8 cellular contexts compared by ENCODE assay signal in genomic region chr16:66947302-66948033, GRCh38. TPM values are rescaled to one million over a fixed set of nuclear protein-coding genes. Genes with fewer than 3 reads are reported as not detected.
DNase-seq lines count a peak whose midpoint lies in the region; ATAC-seq and TF ChIP-seq lines count a peak whose summit lies in the region.

No MANE protein-coding gene starts in this region.

- WGBS in IMR-90 (ENCODE audit: extremely low coverage in 2 of 2, insufficient read length in 1 of 2), 2 experiments = 2% methylated on average over 8 of the region's 22 CpGs; no CpG with 5 or more reads in 1 of the 2 experiments

- TF ChIP-seq CTCF in IMR-90 (conservative IDR thresholded peaks at IDR 0.05; ENCODE audit: low read depth, low read length) (peak; percentile 82), Peyer's patch (IDR thresholded peaks at IDR 0.05) (peak; percentile 85 to 98 (median 96)), natural killer cell (IDR thresholded peaks at IDR 0.05) (peak; percentile 82)

- H3K23ac ChIP-seq in IMR-90 (ENCODE audit: low read depth, low read length) = no peak overlapping the region

- H3K36me3 Mint-ChIP-seq in natural killer cell = peaks cover 7% of the 10 kb centered on the region
- H3K36me3 Mint-ChIP-seq in stimulated activated memory B cell treated with anti-CD40 and anti-IgM and Interleukin-4, amounts not matched to agents 10 μg/mL and 1 μg/mL and 100 μg/mL, for 72 hours = peaks cover 18% of the 10 kb centered on the region

- peaks cover 23 to 24% of the 10 kb centered on the region in 2 donors for H3K4me1 Mint-ChIP-seq in natural killer cell
- H3K4me1 Mint-ChIP-seq in stimulated activated memory B cell treated with anti-CD40 and anti-IgM and Interleukin-4, amounts not matched to agents 10 μg/mL and 1 μg/mL and 100 μg/mL, for 72 hours = peaks cover 23% of the 10 kb centered on the region

- CTCF ChIA-PET in IMR-90 (lab: Yijun Ruan, JAX) = interaction anchor here (0.6 to 1.3 kb wide), 4 partner anchors 14 to 192 kb away, joined by 3 to 4 read pairs (median 3); partner anchors contain the start of gene CES3

- peak overlapping the region; percentile 89 for H3K4me3 Mint-ChIP-seq in natural killer cell
- H3K4me3 Mint-ChIP-seq in stimulated activated memory B cell treated with anti-CD40 and anti-IgM and Interleukin-4, amounts not matched to agents 10 μg/mL and 1 μg/mL and 100 μg/mL, for 72 hours = peak overlapping the region; percentile 79

- in situ Hi-C loops in IMR-90 (cut with MboI; ENCODE audit: low sequenced_read_pairs) = no loop called here

- no peaks in the 10 kb centered on the region for H4K20me1 ChIP-seq in IMR-90 (ENCODE audit: insufficient read depth, low read length)

- no peak overlapping the region for H3K56ac ChIP-seq in IMR-90 (ENCODE audit: extremely low read depth, insufficient read depth, low read length)

- H2AK5ac ChIP-seq in IMR-90 (ENCODE audit: low read depth, low read length) = no peak overlapping the region

- BruUV-seq in IMR-90 (replicated peaks; lab: Mats Ljungman, UMichigan) = no TSS peak

- H3K4me1 ChIP-seq in IMR-90 (ENCODE audit: control insufficient read depth, insufficient read depth, low read length) = peaks cover 6% of the 10 kb centered on the region
- H3K4me1 ChIP-seq in Peyer's patch = peaks cover 0 to 14% (median 8%) of the 10 kb centered on the region in 4 donors

- H4K91ac ChIP-seq in IMR-90 (ENCODE audit: insufficient read depth, low read depth, low read length) = no peak overlapping the region

- no peak overlapping the region for H3K4ac ChIP-seq in IMR-90 (ENCODE audit: low read depth, low read length)

- no peak overlapping the region for H4K5ac ChIP-seq in IMR-90 (ENCODE audit: low read depth, low read length)

- H3K79me1 ChIP-seq in IMR-90 (ENCODE audit: low read depth in 1 of 2, low read length in 2 of 2) = no peaks in the 10 kb centered on the region

- peaks cover 15% of the 10 kb centered on the region; the same call in 1 of the 2 replicates for H3K36me3 ChIP-seq in IMR-90 (ENCODE audit: control insufficient read depth, insufficient read depth, low read length)
- peaks cover 0 to 14% (median 0%) of the 10 kb centered on the region in 3 donors for H3K36me3 ChIP-seq in Peyer's patch

- peaks cover 25 to 29% of the 10 kb centered on the region in 2 donors for H3K27me3 Mint-ChIP-seq in natural killer cell (ENCODE audit: low read depth in 2 of 2)
- peaks cover 41% of the 10 kb centered on the region for H3K27me3 Mint-ChIP-seq in stimulated activated memory B cell treated with anti-CD40 and anti-IgM and Interleukin-4, amounts not matched to agents 10 μg/mL and 1 μg/mL and 100 μg/mL, for 72 hours

- POLR2A ChIA-PET in IMR-90 (lab: Charles Lee; ENCODE audit: unreplicated experiment) = no interaction called here

- no peak overlapping the region for H2BK5ac ChIP-seq in IMR-90 (ENCODE audit: low read depth, low read length, poor library complexity, severe bottlenecking)

- peak in 13 of 14 donors; percentile 5 to 76 (median 47) for DNase-seq in C1 segment of cervical spinal cord (lab: John Stamatoyannopoulos, UW)
- peak; percentile 82 for DNase-seq in IMR-90
- DNase-seq in Peyer's patch = peak; percentile 85 to 96 (median 89)
- peak; percentile 90 to 96 for DNase-seq in activated T-cell treated with anti-CD3 and anti-CD28 coated beads, Interleukin-2, amount 50 U/mL, for 48 hours
- DNase-seq in fibroblast of gingiva (ENCODE audit: low read depth) = peak; percentile 72
- DNase-seq in natural killer cell = peak; percentile 73

- peaks cover 16% of the 10 kb centered on the region; the same call in 1 of the 2 replicates for H3K27me3 ChIP-seq in IMR-90 (ENCODE audit: control insufficient read depth, insufficient read depth, low read length)
- H3K27me3 ChIP-seq in Peyer's patch = no peaks in the 10 kb centered on the region

- H3K9me1 ChIP-seq in IMR-90 (ENCODE audit: insufficient read depth, low read length) = no peaks in the 10 kb centered on the region

- H3K4me3 ChIP-seq in IMR-90 (ENCODE audit: insufficient read depth, low read depth, low read length) = peak overlapping the region; percentile 56
- peak overlapping the region; percentile 19 to 56 (median 52) for H3K4me3 ChIP-seq in Peyer's patch

- no peak for TF ChIP-seq POLR2A in IMR-90 (IDR thresholded peaks at IDR 0.05; ENCODE audit: low read depth, low read length)
- no peak for TF ChIP-seq POLR2A in Peyer's patch (IDR thresholded peaks at IDR 0.05)

- H3K14ac ChIP-seq in IMR-90 (replicated peaks; ENCODE audit: low read depth, low read length) = no peak overlapping the region

- TF ChIP-seq RAD21 in IMR-90 (IDR thresholded peaks at IDR 0.05; ENCODE audit: low read length) = peak; percentile 73

- H2BK20ac ChIP-seq in IMR-90 (ENCODE audit: low read depth, low read length) = no peak overlapping the region

- H2AK9ac ChIP-seq in IMR-90 (replicated peaks; ENCODE audit: low read depth, low read length, poor library complexity) = peak overlapping the region; percentile 71

- ATAC-seq in GM19372 (IDR thresholded peaks at IDR 0.05; ENCODE audit: low read depth, unreplicated experiment) (peak; percentile 60), IMR-90 (ENCODE audit: low read depth) (peak; percentile 88), natural killer cell (peak; percentile 88 to 94 (median 94))
- peak; percentile 77 for ATAC-seq in stimulated activated memory B cell treated with anti-CD40 and anti-IgM and Interleukin-4, amounts not matched to agents 10 μg/mL and 1 μg/mL and 100 μg/mL, for 72 hours

- peak overlapping the region in 1 of 2 donors; percentile 6 for H3K27ac Mint-ChIP-seq in natural killer cell
- peak overlapping the region; percentile 42 for H3K27ac Mint-ChIP-seq in stimulated activated memory B cell treated with anti-CD40 and anti-IgM and Interleukin-4, amounts not matched to agents 10 μg/mL and 1 μg/mL and 100 μg/mL, for 72 hours

- peak overlapping the region; percentile 89 for H2AFZ ChIP-seq in IMR-90 (replicated peaks; ENCODE audit: low read length, poor library complexity)

- H3K9me3 Mint-ChIP-seq in natural killer cell = no peaks in the 10 kb centered on the region
- no peaks in the 10 kb centered on the region for H3K9me3 Mint-ChIP-seq in stimulated activated memory B cell treated with anti-CD40 and anti-IgM and Interleukin-4, amounts not matched to agents 10 μg/mL and 1 μg/mL and 100 μg/mL, for 72 hours

- H3K9ac ChIP-seq in IMR-90 (ENCODE audit: low read depth, low read length) = no peak overlapping the region

- intact Hi-C loops in IMR-90 (cut with micrococcal nuclease) = loop anchor here (1.0 kb wide), 2 partner anchors 52 to 238 kb away; no protein-coding TSS in a partner anchor
- intact Hi-C loops in natural killer cell (cut with micrococcal nuclease) = no loop called here

- dilution Hi-C loops in IMR-90 (cut with HindIII; ENCODE audit: low sequenced_read_pairs, unreplicated experiment) = no loop called here

- H4K8ac ChIP-seq in IMR-90 (ENCODE audit: low read depth in 2 of 2, low read length in 2 of 2) = no peak overlapping the region

- H3K27ac ChIP-seq in IMR-90 (ENCODE audit: insufficient read depth, low read length) (no peak overlapping the region), Peyer's patch (peak overlapping the region in 3 of 4 donors; percentile 10 to 48 (median 25))

- peak overlapping the region; percentile 90 for H3K4me2 ChIP-seq in IMR-90 (ENCODE audit: low read depth, low read length)

- no peak overlapping the region for H2BK120ac ChIP-seq in IMR-90 (ENCODE audit: low read depth, low read length)

- H3K9me3 ChIP-seq in IMR-90 (ENCODE audit: control insufficient read depth, insufficient read depth, low read length) (peaks cover 2% of the 10 kb centered on the region; the same call in 1 of the 2 replicates), Peyer's patch (no peaks in the 10 kb centered on the region)

- H3K18ac ChIP-seq in IMR-90 (ENCODE audit: low read depth, low read length) = no peak overlapping the region

- H2BK15ac ChIP-seq in IMR-90 (ENCODE audit: low read depth, low read length) = no peak overlapping the region

TF ChIP-seq in IMR-90, 13 proteins besides CTCF, POLR2A, EP300 and RAD21 (continues in another document):
- peak; percentile 1; the same call in 1 of the 2 replicates for TF ChIP-seq CEBPB (IDR thresholded peaks at IDR 0.05; ENCODE audit: low read depth, low read length)
- peak; percentile 69 for TF ChIP-seq SMC3 (IDR thresholded peaks at IDR 0.05; ENCODE audit: low read depth, low read length)

RNA-seq across cellular contexts. Expression of gene CES2, which starts 12.2 kb away (rescaled TPM):
- total RNA-seq in IMR-90 (2012; rRNA removed) = 11.9 and 15.1 TPM in 2 replicates
- polyA plus RNA-seq in IMR-90 (2012; rRNA removed) = 23.2 and 24.2 TPM in 2 replicates
- 15.5 and 21.1 TPM in 2 replicates for polyA plus RNA-seq in IMR-90 (2012; cell fraction: cytosol; rRNA removed)
- 45.3 and 69.6 TPM in 2 replicates for polyA plus RNA-seq in IMR-90 (2012; cell fraction: nucleus; rRNA removed; ENCODE audit: low replicate concordance)
- total RNA-seq in Peyer's patch = 1,000 to 10,000 TPM in 3 of 4 donors, 100 to 1,000 TPM in 1; 113 to 4,512 (median 3,000) TPM
- 10 to 100 TPM; 26.9 to 33.6 (median 33.1) TPM for total RNA-seq in natural killer cell

RNA-seq across cellular contexts. Expression of gene CIAO2B, which starts 13.3 kb away (rescaled TPM):
- total RNA-seq in IMR-90 (2012; rRNA removed) (148 and 168 TPM in 2 replicates), Peyer's patch (10 to 100 TPM; 28.1 to 72.7 (median 55.2) TPM), natural killer cell (10 to 100 TPM; 57.2 to 62.8 (median 60.0) TPM)
- 234 and 283 TPM in 2 replicates for polyA plus RNA-seq in IMR-90 (2012; rRNA removed)
- polyA plus RNA-seq in IMR-90 (2012; cell fraction: cytosol; rRNA removed) = 232 and 454 TPM in 2 replicates
- polyA plus RNA-seq in IMR-90 (2012; cell fraction: nucleus; rRNA removed; ENCODE audit: low replicate concordance) = 113 and 168 TPM in 2 replicates

RNA-seq across cellular contexts. Expression of gene CES3, which starts 13.6 kb away (rescaled TPM):
- total RNA-seq in IMR-90 (2012; rRNA removed) = under 0.01 TPM in 1 of 2 replicates, not detected in the other
- polyA plus RNA-seq in IMR-90 (2012; rRNA removed) = 0.03 and 0.06 TPM in 2 replicates
- polyA plus RNA-seq in IMR-90 (2012; cell fraction: cytosol; rRNA removed) = 0.03 TPM in 1 of 2 replicates, not detected in the other
- polyA plus RNA-seq in IMR-90 (2012; cell fraction: nucleus; rRNA removed; ENCODE audit: low replicate concordance) = 1.8 and 1.9 TPM in 2 replicates
- total RNA-seq in Peyer's patch = 100 to 1,000 TPM in 3 of 4 donors, 10 to 100 TPM in 1; 28.9 to 227 (median 161) TPM
- total RNA-seq in natural killer cell = under 1 TPM; 0.19 to 0.95 (median 0.27) TPM

RNA-seq across cellular contexts. Expression of gene RRAD, which starts 22.1 kb away (rescaled TPM):
- total RNA-seq in IMR-90 (2012; rRNA removed) = 1.3 and 1.4 TPM in 2 replicates
- polyA plus RNA-seq in IMR-90 (2012; rRNA removed) = 2.1 and 2.9 TPM in 2 replicates
- 1.3 and 11.2 TPM in 2 replicates for polyA plus RNA-seq in IMR-90 (2012; cell fraction: cytosol; rRNA removed)
- 25.0 and 37.4 TPM in 2 replicates for polyA plus RNA-seq in IMR-90 (2012; cell fraction: nucleus; rRNA removed; ENCODE audit: low replicate concordance)
- 1 to 10 TPM in 3 of 4 donors, under 1 TPM in 1; 0.53 to 4.1 (median 2.8) TPM for total RNA-seq in Peyer's patch
- total RNA-seq in natural killer cell = 1 to 10 TPM; 1.8 to 4.5 (median 2.8) TPM

RNA-seq across cellular contexts. Expression of gene CDH16, which starts 28.8 kb away (rescaled TPM):
- total RNA-seq in IMR-90 (2012; rRNA removed) (not detected in 2 replicates), Peyer's patch (10 to 100 TPM in 3 of 4 donors, not detected in 1; 11.3 to 19.5 (median 15.4) TPM), natural killer cell (not detected)
- polyA plus RNA-seq in IMR-90 (2012; rRNA removed) = not detected in 2 replicates
- not detected in 2 replicates for polyA plus RNA-seq in IMR-90 (2012; cell fraction: cytosol; rRNA removed)
- not detected in 2 replicates for polyA plus RNA-seq in IMR-90 (2012; cell fraction: nucleus; rRNA removed; ENCODE audit: low replicate concordance)

Comparison
In these comparisons a context has a peak if more than half of its experiments do, and no peak if none do; other contexts are left out.
1. RNA of gene CES3, which starts 13.6 kb away (total RNA-seq): 28.9 to 227 TPM in Peyer's patch; 0.19 to 0.95 TPM in natural killer cell and under 0.01 TPM in IMR-90; every median in the first group is over 10 times any median in the second.
2. Peak in every context shown above with its lines, with median percentiles within 50 percentile points of each other: DNase-seq, ATAC-seq and CTCF ChIP-seq.